In genomic region chr20:38293490-38294333, GRCh38 we compare ENCODE assay signal across 26 cellular contexts. TPM values are rescaled to one million over a fixed set of nuclear protein-coding genes. Genes with fewer than 3 reads are reported as not detected.
DNase-seq lines count a peak whose midpoint lies in the region; ATAC-seq and TF ChIP-seq lines count a peak whose summit lies in the region.
"Had no signal": no experiment of that assay in that cellular context is flagged by ENCODE, and none has a peak within 500 bp of the region (broad histone marks: within the 10 kb centered on the region; RNA-seq: fewer than 3 reads in every experiment).

No MANE protein-coding gene starts in this region.

- no peak for TF ChIP-seq CTCF in GM23338 (conservative IDR thresholded peaks at IDR 0.05; ENCODE audit: low read depth in 2 of 2)
- no peak for TF ChIP-seq CTCF in osteoblast (IDR thresholded peaks at IDR 0.05; ENCODE audit: extremely low read depth, low read depth, low read length)
- TF ChIP-seq CTCF in coronary artery (IDR thresholded peaks at IDR 0.05), result no peak

- H3K4me2 ChIP-seq in GM23338 (no peak overlapping the region), osteoblast (ENCODE audit: insufficient read depth, low read length) (no peak overlapping the region)

- H3K27me3 ChIP-seq in GM23338 (ENCODE audit: insufficient read depth) (no peaks in the 10 kb centered on the region), osteoblast (ENCODE audit: insufficient read depth, low read length) (no peaks in the 10 kb centered on the region)
- H3K27me3 ChIP-seq: tibial nerve had no signal

- H3K36me3 Mint-ChIP-seq in GM23338 (ENCODE audit: low read depth), result no peaks in the 10 kb centered on the region
- H3K36me3 Mint-ChIP-seq in activated CD4-positive, alpha-beta T cell treated with anti-CD3 and anti-CD28 coated beads for 36 hours (ENCODE audit: low read depth), result no peaks in the 10 kb centered on the region
- H3K36me3 Mint-ChIP-seq: activated naive CD4-positive, alpha-beta T cell treated with anti-CD3 and anti-CD28 coated beads, Interleukin-2, amount 50 U/mL, for 24 hours had no signal

- POLR2A ChIA-PET in activated CD4-positive, alpha-beta T cell treated with anti-CD3 and anti-CD28 coated beads for 36 hours (lab: Charles Lee), result no interaction called here

- H3K4me1 ChIP-seq in GM23338 (ENCODE audit: insufficient read depth) (no peaks in the 10 kb centered on the region), osteoblast (ENCODE audit: insufficient read depth, low read length) (peaks cover 12% of the 10 kb centered on the region)
- H3K4me1 ChIP-seq: foreskin keratinocyte had no signal

- H3F3A ChIP-seq in GM23338 (replicated peaks; ENCODE audit: low read depth), result no peaks in the 10 kb centered on the region

- H3K27me3 Mint-ChIP-seq in GM23338 (ENCODE audit: insufficient read depth, low read depth, poor library complexity), result peaks cover 9% of the 10 kb centered on the region
- peaks cover 7% of the 10 kb centered on the region for H3K27me3 Mint-ChIP-seq in activated CD4-positive, alpha-beta T cell treated with anti-CD3 and anti-CD28 coated beads for 36 hours

- peak overlapping the region; percentile 61; the same call in 1 of the 2 replicates for H2AFZ ChIP-seq in GM23338
- no peak overlapping the region for H2AFZ ChIP-seq in osteoblast (ENCODE audit: low read length)

- H3K4me1 Mint-ChIP-seq in GM23338, result peaks cover 14% of the 10 kb centered on the region
- H3K4me1 Mint-ChIP-seq in activated CD4-positive, alpha-beta T cell treated with anti-CD3 and anti-CD28 coated beads for 36 hours, result no peaks in the 10 kb centered on the region
- H3K4me1 Mint-ChIP-seq: activated naive CD4-positive, alpha-beta T cell treated with anti-CD3 and anti-CD28 coated beads, Interleukin-2, amount 50 U/mL, for 24 hours had no signal

- CTCF ChIA-PET in activated CD4-positive, alpha-beta T cell treated with anti-CD3 and anti-CD28 coated beads for 36 hours (lab: Charles Lee), result no interaction called here

- H3K9me3 ChIP-seq in osteoblast (ENCODE audit: low read depth, low read length), result peaks cover 3% of the 10 kb centered on the region
- H3K9me3 ChIP-seq: heart left ventricle, tibial nerve had no signal

- H3K27ac ChIP-seq in GM23338 (ENCODE audit: low read depth) (no peak overlapping the region), osteoblast (ENCODE audit: low read depth, low read length) (no peak overlapping the region), coronary artery (no peak overlapping the region)
- H3K27ac ChIP-seq: foreskin keratinocyte, heart left ventricle, SK-N-MC had no signal

- no peaks in the 10 kb centered on the region for H4K20me1 ChIP-seq in GM23338 (replicated peaks; ENCODE audit: insufficient read depth)
- H4K20me1 ChIP-seq in osteoblast (ENCODE audit: insufficient read depth, low read length), result no peaks in the 10 kb centered on the region

- intact Hi-C loops in activated CD4-positive, alpha-beta T cell treated with anti-CD3 and anti-CD28 coated beads for 36 hours (cut with DNase I, micrococcal nuclease), result no loop called here

- H3K36me3 ChIP-seq in GM23338 (ENCODE audit: insufficient read depth), result no peaks in the 10 kb centered on the region
- H3K36me3 ChIP-seq in osteoblast (ENCODE audit: insufficient read depth, low read length), result no peaks in the 10 kb centered on the region
- H3K36me3 ChIP-seq: heart left ventricle, tibial nerve had no signal

- H3K4me3 Mint-ChIP-seq in GM23338, result no peak overlapping the region
- no peak overlapping the region for H3K4me3 Mint-ChIP-seq in activated CD4-positive, alpha-beta T cell treated with anti-CD3 and anti-CD28 coated beads for 36 hours
- H3K4me3 Mint-ChIP-seq: activated CD8-positive, alpha-beta T cell treated with anti-CD3 and anti-CD28 coated beads, Interleukin-2, amount 10 ng/mL, durations not matched to agents 7 days and 5 days; activated naive CD4-positive, alpha-beta T cell treated with anti-CD3 and anti-CD28 coated beads, Interleukin-2, amount 50 U/mL, for 24 hours had no signal

- H3K79me2 ChIP-seq in GM23338 (replicated peaks; ENCODE audit: insufficient read depth) (no peaks in the 10 kb centered on the region), osteoblast (ENCODE audit: insufficient read depth, low read length) (no peaks in the 10 kb centered on the region)

- H3K4me3 ChIP-seq in GM23338, result no peak overlapping the region
- H3K4me3 ChIP-seq in osteoblast (ENCODE audit: insufficient read depth, low read length), result no peak overlapping the region
- H3K4me3 ChIP-seq in coronary artery, result no peak overlapping the region
- H3K4me3 ChIP-seq: heart left ventricle, SK-N-MC, tibial nerve had no signal

- DNase-seq in GM23338 (ENCODE audit: low spot score), result peak; percentile 61
- peak; percentile 45 for DNase-seq in RPMI7951 (ENCODE audit: low read depth)
- DNase-seq in left kidney (ENCODE audit: low read depth, low spot score), result peak; percentile 33
- DNase-seq in osteoblast (ENCODE audit: insufficient read length, low spot score, missing footprints), result peak; percentile 22
- no peak for DNase-seq in activated CD4-positive, alpha-beta T cell treated with anti-CD3 and anti-CD28 coated beads for 36 hours
- no peak for DNase-seq in DMS79 treated with DMSO at 0.1 percent for 48 hours (lab: John Stamatoyannopoulos, UW)
- no peak for DNase-seq in coronary artery (ENCODE audit: low spot score)
- DNase-seq: activated CD4-positive, CD25-positive, alpha-beta regulatory T cell treated with anti-CD3 and anti-CD28 coated beads, Interleukin-2, amount 50 U/mL, for 72 hours; activated CD8-positive, alpha-beta T cell treated with anti-CD3 and anti-CD28 coated beads, Interleukin-2, amount 10 ng/mL, durations not matched to agents 7 days and 5 days; foreskin keratinocyte; heart left ventricle; IMR-90; mesenchymal stem cell; NCI-H1105 treated with DMSO at 0.1 percent for 48 hours; NCI-H2029; NCI-H524 treated with DMSO at 0.1 percent for 48 hours; small intestine; stimulated activated CD4-positive, alpha-beta T cell treated with anti-CD3 and anti-CD28 coated beads, Interleukin-2, amount 100 ng/mL, for 24 hours had no signal

- ATAC-seq in GM23338, result peak; percentile 67
- no peak for ATAC-seq in activated CD4-positive, alpha-beta T cell treated with anti-CD3 and anti-CD28 coated beads for 36 hours
- ATAC-seq: activated CD8-positive, alpha-beta T cell treated with anti-CD3 and anti-CD28 coated beads, Interleukin-2, amount 10 ng/mL, durations not matched to agents 7 days and 5 days; esophagus mucosa; foreskin keratinocyte; heart left ventricle had no signal

- H3K27ac Mint-ChIP-seq in GM23338, result peak overlapping the region; percentile 84; the same call in 1 of the 2 replicates
- no peak overlapping the region for H3K27ac Mint-ChIP-seq in activated CD4-positive, alpha-beta T cell treated with anti-CD3 and anti-CD28 coated beads for 36 hours
- H3K27ac Mint-ChIP-seq: activated CD8-positive, alpha-beta T cell treated with anti-CD3 and anti-CD28 coated beads, Interleukin-2, amount 10 ng/mL, durations not matched to agents 7 days and 5 days; activated naive CD4-positive, alpha-beta T cell treated with anti-CD3 and anti-CD28 coated beads, Interleukin-2, amount 50 U/mL, for 24 hours; activated T-helper 2 cell treated with anti-CD3 and anti-CD28 coated beads, Interferon-gamma antibody, Interleukin-2, Interleukin-4, amounts not matched to agents 10 μg/mL and 5 μg/mL and 100 μg/mL, durations not matched to agents 14 hours and 24 hours and 36 hours had no signal

- no peaks in the 10 kb centered on the region for H3K9me3 Mint-ChIP-seq in GM23338
- no peaks in the 10 kb centered on the region for H3K9me3 Mint-ChIP-seq in activated CD4-positive, alpha-beta T cell treated with anti-CD3 and anti-CD28 coated beads for 36 hours (ENCODE audit: low read depth)
- H3K9me3 Mint-ChIP-seq: activated naive CD4-positive, alpha-beta T cell treated with anti-CD3 and anti-CD28 coated beads, Interleukin-2, amount 50 U/mL, for 24 hours; activated T-helper 2 cell treated with anti-CD3 and anti-CD28 coated beads, Interferon-gamma antibody, Interleukin-2, Interleukin-4, amounts not matched to agents 10 μg/mL and 5 μg/mL and 100 μg/mL, durations not matched to agents 14 hours and 24 hours and 36 hours had no signal

- no peaks in the 10 kb centered on the region for H3K9me2 ChIP-seq in GM23338 (ENCODE audit: insufficient read depth)

TF ChIP-seq in GM23338, 12 proteins besides CTCF, POLR2A, EP300 and RAD21 (continues in another document):
- TF ChIP-seq STAT1 (IDR thresholded peaks at IDR 0.05; ENCODE audit: unreplicated experiment), result no peak
- TF ChIP-seq EZH2phosphoT487 (IDR thresholded peaks at IDR 0.05; ENCODE audit: unreplicated experiment), result no peak
- no peak for TF ChIP-seq NANOG (IDR thresholded peaks at IDR 0.05; ENCODE audit: borderline replicate concordance)
- TF ChIP-seq ETS1 (IDR thresholded peaks at IDR 0.05), result no peak
- no peak for TF ChIP-seq ZNF331 (CRISPR knock-in tag; IDR thresholded peaks at IDR 0.05; ENCODE audit: low read depth)
- TF ChIP-seq EZH2 (IDR thresholded peaks at IDR 0.05; ENCODE audit: low read depth, unreplicated experiment), result no peak

RNA-seq across cellular contexts. Expression of gene BPI, which starts 10.2 kb away (rescaled TPM):
- not detected in 2 replicates for total RNA-seq in GM23338 (2014; rRNA removed; shearing (Covaris generic))
- polyA plus RNA-seq in GM23338 (2016; fragmentation: Nextera tagmentation; extraction: Ambion mirVana), result not detected in 2 replicates
- 0.24 and 0.29 TPM in 2 replicates for total RNA-seq in RPMI7951 (2014; rRNA removed; shearing (Covaris generic))
- total RNA-seq in osteoblast, result under 0.01 TPM in 1 of 2 replicates, not detected in the other
- not detected for total RNA-seq in activated CD4-positive, alpha-beta T cell treated with anti-CD3 and anti-CD28 coated beads for 36 hours
- total RNA-seq: activated CD8-positive, alpha-beta T cell treated with anti-CD3 and anti-CD28 coated beads, Interleukin-2, amount 10 ng/mL, durations not matched to agents 7 days and 5 days; activated T-helper 2 cell treated with anti-CD3 and anti-CD28 coated beads, Interferon-gamma antibody, Interleukin-2, Interleukin-4, amounts not matched to agents 10 μg/mL and 5 μg/mL and 100 μg/mL, durations not matched to agents 14 hours and 24 hours and 36 hours; bronchial epithelial cell; esophagus mucosa; foreskin keratinocyte; IMR-90; renal cortical epithelial cell; T-helper 1 cell treated with Interleukin-12 subunit alpha and Interleukin-12 subunit beta and Interleukin-4 antibody, amounts not matched to agents 30 ng/mL and 1 ng/mL, for 36 hours had no signal
- polyA plus RNA-seq: foreskin keratinocyte, heart left ventricle, small intestine had no signal

RNA-seq across cellular contexts. Expression of gene KIAA1755, which starts 33.2 kb away (rescaled TPM):
- 0.12 and 0.28 TPM in 2 replicates for total RNA-seq in GM23338 (2014; rRNA removed; shearing (Covaris generic))
- not detected in 2 replicates for polyA plus RNA-seq in GM23338 (2016; fragmentation: Nextera tagmentation; extraction: Ambion mirVana)
- total RNA-seq in RPMI7951 (2014; rRNA removed; shearing (Covaris generic)), result 0.59 and 1.1 TPM in 2 replicates
- total RNA-seq in osteoblast, result 2.5 and 2.7 TPM in 2 replicates
- not detected for total RNA-seq in activated CD4-positive, alpha-beta T cell treated with anti-CD3 and anti-CD28 coated beads for 36 hours
- total RNA-seq: activated CD8-positive, alpha-beta T cell treated with anti-CD3 and anti-CD28 coated beads, Interleukin-2, amount 10 ng/mL, durations not matched to agents 7 days and 5 days; activated T-helper 2 cell treated with anti-CD3 and anti-CD28 coated beads, Interferon-gamma antibody, Interleukin-2, Interleukin-4, amounts not matched to agents 10 μg/mL and 5 μg/mL and 100 μg/mL, durations not matched to agents 14 hours and 24 hours and 36 hours; bronchial epithelial cell; renal cortical epithelial cell; T-helper 1 cell treated with Interleukin-12 subunit alpha and Interleukin-12 subunit beta and Interleukin-4 antibody, amounts not matched to agents 30 ng/mL and 1 ng/mL, for 36 hours had no signal

RNA-seq across cellular contexts. Expression of gene LBP, which starts 52.6 kb away (rescaled TPM):
- total RNA-seq in GM23338 (2014; rRNA removed; shearing (Covaris generic)), result 0.10 and 0.35 TPM in 2 replicates
- polyA plus RNA-seq in GM23338 (2016; fragmentation: Nextera tagmentation; extraction: Ambion mirVana), result 0.19 TPM in 1 of 2 replicates, not detected in the other
- total RNA-seq in RPMI7951 (2014; rRNA removed; shearing (Covaris generic)), result not detected in 2 replicates
- total RNA-seq in osteoblast, result 1.8 and 2.9 TPM in 2 replicates
- total RNA-seq in activated CD4-positive, alpha-beta T cell treated with anti-CD3 and anti-CD28 coated beads for 36 hours, result not detected
- total RNA-seq: activated CD8-positive, alpha-beta T cell treated with anti-CD3 and anti-CD28 coated beads, Interleukin-2, amount 10 ng/mL, durations not matched to agents 7 days and 5 days; activated T-helper 2 cell treated with anti-CD3 and anti-CD28 coated beads, Interferon-gamma antibody, Interleukin-2, Interleukin-4, amounts not matched to agents 10 μg/mL and 5 μg/mL and 100 μg/mL, durations not matched to agents 14 hours and 24 hours and 36 hours; bronchial epithelial cell; foreskin keratinocyte; IMR-90; T-helper 1 cell treated with Interleukin-12 subunit alpha and Interleukin-12 subunit beta and Interleukin-4 antibody, amounts not matched to agents 30 ng/mL and 1 ng/mL, for 36 hours had no signal
- polyA plus RNA-seq: foreskin keratinocyte, IMR-90 had no signal

Comparison
In these comparisons a context has a peak if more than half of its experiments do, and no peak if none do; other contexts are left out.
1. DNase-seq: peak in GM23338 (single experiment), RPMI7951 (single experiment), left kidney (single experiment) and osteoblast (single experiment); none in activated CD4-positive, alpha-beta T cell treated with anti-CD3 and anti-CD28 coated beads for 36 hours (single experiment), DMS79 treated with DMSO at 0.1 percent for 48 hours (single experiment) and coronary artery (single experiment).